8 cellular contexts compared by ENCODE assay signal in genomic region chr6:45423111-45423900, GRCh38. TPM values are rescaled to one million over a fixed set of nuclear protein-coding genes. Genes with fewer than 3 reads are reported as not detected.
DNase-seq lines count a peak whose midpoint lies in the region; ATAC-seq and TF ChIP-seq lines count a peak whose summit lies in the region.

No MANE protein-coding gene starts in this region.

- peaks cover 7% of the 10 kb centered on the region for H3K27me3 ChIP-seq in CD8-positive, alpha-beta memory T cell (ENCODE audit: insufficient read depth, low read length, poor library complexity, severe bottlenecking)

- peak overlapping the region; percentile 91 to 100 (median 98) for H3K4me3 Mint-ChIP-seq in CD8-positive, alpha-beta memory T cell
- peak overlapping the region; percentile 80 to 95 (median 93) for H3K4me3 Mint-ChIP-seq in brain

- peak overlapping the region; percentile 88 to 98 (median 96) for H3K27ac Mint-ChIP-seq in CD8-positive, alpha-beta memory T cell
- peak overlapping the region in 2 of 5 experiments; percentile 68 to 90 for H3K27ac Mint-ChIP-seq in brain

- peak overlapping the region; percentile 66 for H3K27ac ChIP-seq in CD8-positive, alpha-beta memory T cell (ENCODE audit: low read depth, low read length)

- ATAC-seq in GM21717 (IDR thresholded peaks at IDR 0.05; ENCODE audit: unreplicated experiment): no peak

- H3K4me3 ChIP-seq in CD8-positive, alpha-beta memory T cell (ENCODE audit: low read length): peak overlapping the region; percentile 81

- no peaks in the 10 kb centered on the region for H3K9me3 ChIP-seq in CD8-positive, alpha-beta memory T cell (ENCODE audit: low read length)

- peak in 1 of 5 donors; percentile 37 for DNase-seq in CD8-positive, alpha-beta memory T cell
- peak; percentile 46 for DNase-seq in NCI-H69 (lab: John Stamatoyannopoulos, UW)
- DNase-seq in islet precursor cell: peak; percentile 63
- peak in 3 of 4 experiments; percentile 21 to 32 (median 22) for DNase-seq in stimulated activated CD4-positive, alpha-beta T cell treated with anti-CD3 and anti-CD28 coated beads, Interleukin-1b, Interleukin-23, amount 100 ng/mL, for 24 hours (ENCODE audit: low read depth in 4 of 4, low spot score in 1 of 4)
- DNase-seq in NCI-H524 treated with DMSO at 0.1 percent for 48 hours (lab: John Stamatoyannopoulos, UW): no peak
- no peak for DNase-seq in GOT3 (lab: John Stamatoyannopoulos, UW)

- H3K4me1 ChIP-seq in CD8-positive, alpha-beta memory T cell (ENCODE audit: insufficient read depth, low read length): peaks cover 24% of the 10 kb centered on the region

- H3K9me3 Mint-ChIP-seq in CD8-positive, alpha-beta memory T cell: no peaks in the 10 kb centered on the region
- H3K9me3 Mint-ChIP-seq in brain: no peaks in the 10 kb centered on the region

- POLR2A ChIA-PET in CD8-positive, alpha-beta memory T cell (lab: Charles Lee): no interaction called here

- H3K27me3 Mint-ChIP-seq in CD8-positive, alpha-beta memory T cell: peaks cover 19 to 22% of the 10 kb centered on the region in 2 donors
- peaks cover 96% of the 10 kb centered on the region for H3K27me3 Mint-ChIP-seq in brain

- H3K36me3 ChIP-seq in CD8-positive, alpha-beta memory T cell (ENCODE audit: insufficient read depth, low read length): no peaks in the 10 kb centered on the region

- peaks cover 0 to 10% (median 0%) of the 10 kb centered on the region in 3 donors for H3K36me3 Mint-ChIP-seq in CD8-positive, alpha-beta memory T cell
- no peaks in the 10 kb centered on the region for H3K36me3 Mint-ChIP-seq in brain

- H3K4me1 Mint-ChIP-seq in CD8-positive, alpha-beta memory T cell: peaks cover 47 to 62% (median 56%) of the 10 kb centered on the region in 3 donors
- H3K4me1 Mint-ChIP-seq in brain: peaks cover 27% of the 10 kb centered on the region

- no peak for TF ChIP-seq CTCF in brain (conservative IDR thresholded peaks at IDR 0.05)

- CTCF ChIA-PET in CD8-positive, alpha-beta memory T cell (lab: Charles Lee): no interaction called here

RNA-seq across cellular contexts. Expression of gene SUPT3H, which starts 45.6 kb away (rescaled TPM):
- 10 to 100 TPM; 14.6 to 17.1 TPM for total RNA-seq in CD8-positive, alpha-beta memory T cell
- 13.7 TPM for polyA plus RNA-seq in CD8-positive, alpha-beta memory T cell
- 15.9 TPM for polyA plus RNA-seq in brain (ENCODE audit: insufficient read depth, low read depth, low replicate concordance)

Comparison
In these comparisons a context has a peak if more than half of its experiments do, and no peak if none do; other contexts are left out.
1. DNase-seq: peak in NCI-H69 (single experiment), islet precursor cell (single experiment) and stimulated activated CD4-positive, alpha-beta T cell treated with anti-CD3 and anti-CD28 coated beads, Interleukin-1b, Interleukin-23, amount 100 ng/mL, for 24 hours (3 of 4); none in NCI-H524 treated with DMSO at 0.1 percent for 48 hours (single experiment) and GOT3 (single experiment).